ENCODE assay signal across 34 cellular contexts in the genomic region with DNA sequence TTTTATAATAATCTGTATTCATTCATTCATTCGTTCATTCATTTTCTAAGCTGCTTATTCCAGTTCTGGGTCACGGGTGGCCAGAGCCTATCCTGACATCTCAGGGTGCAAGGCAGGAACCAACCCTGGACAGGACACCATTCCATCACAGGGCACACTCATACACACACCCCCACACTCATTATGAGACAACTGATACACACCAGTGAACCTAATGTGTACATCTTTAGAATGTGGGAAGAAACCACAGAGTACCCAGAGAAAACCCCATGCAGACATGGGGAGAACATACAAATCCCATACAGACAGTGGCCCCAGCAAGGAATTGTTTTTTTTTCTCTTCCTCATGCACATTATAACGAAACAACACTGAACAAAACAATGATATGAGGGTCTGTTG. TPM values are rescaled to one million over a fixed set of nuclear protein-coding genes. Genes with fewer than 3 reads are reported as not detected.
DNase-seq lines count a peak whose midpoint lies in the region; ATAC-seq and TF ChIP-seq lines count a peak whose summit lies in the region.
"Had no signal": no experiment of that assay in that cellular context is flagged by ENCODE, and none has a peak within 500 bp of the region (broad histone marks: within the 10 kb centered on the region; RNA-seq: fewer than 3 reads in every experiment).

No MANE protein-coding gene starts in this region.

- H3K36me3 ChIP-seq in DND-41 (ENCODE audit: insufficient read depth, low read length) = no peaks in the 10 kb centered on the region; the same call in 1 of the 2 replicates
- H3K36me3 ChIP-seq in hepatocyte (replicated peaks; ENCODE audit: insufficient read depth, low read depth) = no peaks in the 10 kb centered on the region
- H3K36me3 ChIP-seq: neutrophil, Peyer's patch, spleen had no signal

- no peak overlapping the region for H3K4me3 Mint-ChIP-seq in central memory CD8-positive, alpha-beta T cell
- H3K4me3 Mint-ChIP-seq: activated CD4-positive, alpha-beta memory T cell treated with anti-CD3 and anti-CD28 coated beads for 36 hours; T-helper 1 cell treated with Interleukin-12 subunit alpha and Interleukin-12 subunit beta and Interleukin-4 antibody, amounts not matched to agents 30 μg/mL and 1 μg/mL, for 36 hours had no signal

- no peaks in the 10 kb centered on the region for H3K9me3 Mint-ChIP-seq in central memory CD8-positive, alpha-beta T cell
- H3K9me3 Mint-ChIP-seq: activated CD4-positive, alpha-beta memory T cell treated with anti-CD3 and anti-CD28 coated beads for 36 hours; T-helper 1 cell treated with Interleukin-12 subunit alpha and Interleukin-12 subunit beta and Interleukin-4 antibody, amounts not matched to agents 30 μg/mL and 1 μg/mL, for 36 hours had no signal

- 98% methylated on average over 3 of the region's 3 CpGs for WGBS in hepatocyte (ENCODE audit: low lambda C conversion rate, missing lambda C conversion rate)

- H3K79me2 ChIP-seq in DND-41 (ENCODE audit: insufficient read depth, low read length) (peaks cover 99% of the 10 kb centered on the region), hepatocyte (peaks cover 100% of the 10 kb centered on the region)

- no peaks in the 10 kb centered on the region for H3K9me3 ChIP-seq in DND-41 (ENCODE audit: insufficient read depth, low read length, severe bottlenecking)
- H3K9me3 ChIP-seq in hepatocyte (ENCODE audit: low read depth) = no peaks in the 10 kb centered on the region
- H3K9me3 ChIP-seq: neutrophil, Peyer's patch, SJCRH30, spleen had no signal

- H2AFZ ChIP-seq in DND-41 (ENCODE audit: low read depth, low read length) (no peak overlapping the region), hepatocyte (no peak overlapping the region)

- ATAC-seq in DND-41 (ENCODE audit: insufficient read depth, low read depth) = 0 out of 3 replicates have a peak, but pooled peaks have one; percentile 7
- peak; percentile 53 for ATAC-seq in GM21447 (IDR thresholded peaks at IDR 0.05; ENCODE audit: unreplicated experiment)
- peak; percentile 76 for ATAC-seq in HG03039 (IDR thresholded peaks at IDR 0.05; ENCODE audit: unreplicated experiment)
- no peak for ATAC-seq in central memory CD8-positive, alpha-beta T cell (replicated peaks; ENCODE audit: extremely low read depth, poor library complexity, severe bottlenecking)

- H3K4me3 ChIP-seq in DND-41 (ENCODE audit: low read depth in 1 of 2, low read length in 2 of 2) = no peak overlapping the region
- H3K4me3 ChIP-seq in hepatocyte = no peak overlapping the region
- H3K4me3 ChIP-seq: BLaER1 treated with 17β-estradiol and CSF1 and Interleukin-3, amounts not matched to agents 10 nM and 100 nM; lung; Peyer's patch; SJCRH30; spleen had no signal

- H3K9ac ChIP-seq in DND-41 (ENCODE audit: low read depth, low read length) = no peak overlapping the region
- H3K9ac ChIP-seq: BLaER1 treated with 17β-estradiol and CSF1 and Interleukin-3, amounts not matched to agents 10 nM and 100 nM had no signal

- H4K20me1 ChIP-seq in DND-41 (ENCODE audit: insufficient read depth, low read length) (peaks cover 78% of the 10 kb centered on the region), hepatocyte (ENCODE audit: insufficient read depth, poor library complexity, severe bottlenecking) (peaks cover 100% of the 10 kb centered on the region)

- H3K4me1 Mint-ChIP-seq in central memory CD8-positive, alpha-beta T cell = peaks cover 78% of the 10 kb centered on the region

- H3K27me3 Mint-ChIP-seq in central memory CD8-positive, alpha-beta T cell = no peaks in the 10 kb centered on the region
- H3K27me3 Mint-ChIP-seq: activated CD4-positive, alpha-beta memory T cell treated with anti-CD3 and anti-CD28 coated beads for 36 hours had no signal

- DNase-seq in DND-41 (no peak), globus pallidus (ENCODE audit: low spot score) (no peak), NCI-H524 treated with DMSO at 0.1 percent for 48 hours (lab: John Stamatoyannopoulos, UW) (no peak), hepatocyte (ENCODE audit: low spot score) (no peak), NCI-H2171 (lab: John Stamatoyannopoulos, UW) (no peak)
- DNase-seq in central memory CD8-positive, alpha-beta T cell (ENCODE audit: low spot score in 2 of 2) = no peak
- DNase-seq: ACHN; activated CD4-positive, alpha-beta memory T cell treated with anti-CD3 and anti-CD28 coated beads for 36 hours; activated naive CD4-positive, alpha-beta T cell treated with Interleukin-2 at 50 U/mL for 16 hours; activated T-cell treated with anti-CD3 and anti-CD28 coated beads, Interleukin-2, amount 50 U/mL, for 1 hour; anterior cingulate cortex; Calu3; central memory CD4-positive, alpha-beta T cell; effector CD4-positive, alpha-beta T cell; EL; foreskin melanocyte; HCEC 1CT; Kasumi-1; kidney; NCI-H1092; NCI-H2029 treated with DMSO at 0.1 percent for 48 hours; NCI-H446 treated with DMSO at 0.1 percent for 48 hours; NK-92 treated with Interleukin-12 subunit alpha and Interleukin-12 subunit beta, amount 100 ng/mL, for 24 hours; Peyer's patch; SJCRH30; spleen; substantia nigra had no signal

- no peaks in the 10 kb centered on the region for H3K9me2 ChIP-seq in hepatocyte (replicated peaks; ENCODE audit: insufficient read depth)

- TF ChIP-seq CTCF in DND-41 (IDR thresholded peaks at IDR 0.05; ENCODE audit: borderline replicate concordance, extremely low read depth, low read length, poor library complexity, severe bottlenecking) (no peak), hepatocyte (IDR thresholded peaks at IDR 0.05; ENCODE audit: poor library complexity) (no peak)

- H3K27ac ChIP-seq in DND-41 (ENCODE audit: low read length) (no peak overlapping the region), hepatocyte (no peak overlapping the region)
- H3K27ac ChIP-seq: BLaER1 treated with 17β-estradiol and CSF1 and Interleukin-3, amounts not matched to agents 10 nM and 100 nM; neutrophil; Peyer's patch; SJCRH30; spleen; VCaP had no signal

- H3K4me2 ChIP-seq in DND-41 (ENCODE audit: insufficient read depth, low read length) = no peak overlapping the region
- H3K4me2 ChIP-seq in hepatocyte = no peak overlapping the region

- no peaks in the 10 kb centered on the region for H3K27me3 ChIP-seq in DND-41 (ENCODE audit: insufficient read depth, low read length, poor library complexity)
- H3K27me3 ChIP-seq in hepatocyte = no peaks in the 10 kb centered on the region
- H3K27me3 ChIP-seq: BLaER1 treated with 17β-estradiol and CSF1 and Interleukin-3, amounts not matched to agents 10 nM and 100 nM; neutrophil; Peyer's patch; SJCRH30; spleen had no signal

- H3K4me1 ChIP-seq in DND-41 (ENCODE audit: insufficient read depth, low read length) (no peaks in the 10 kb centered on the region), hepatocyte (ENCODE audit: insufficient read depth) (peaks cover 21% of the 10 kb centered on the region)

- H3K36me3 Mint-ChIP-seq in central memory CD8-positive, alpha-beta T cell (ENCODE audit: insufficient read depth) = peaks cover 2% of the 10 kb centered on the region

- H3K27ac Mint-ChIP-seq in central memory CD8-positive, alpha-beta T cell (ENCODE audit: low read depth) = peak overlapping the region; percentile 13
- H3K27ac Mint-ChIP-seq: activated CD4-positive, alpha-beta memory T cell treated with anti-CD3 and anti-CD28 coated beads for 36 hours; T-helper 1 cell treated with Interleukin-12 subunit alpha and Interleukin-12 subunit beta and Interleukin-4 antibody, amounts not matched to agents 30 μg/mL and 1 μg/mL, for 36 hours had no signal

RNA-seq across cellular contexts. Expression of a gene that starts 54.7 kb away (rescaled TPM):
- 243 and 284 TPM in 2 replicates for total RNA-seq in hepatocyte
- polyA plus RNA-seq in hepatocyte = 437 and 455 TPM in 2 replicates
